ENCODE assay signal across 27 cellular contexts in genomic region chr5:135446186-135446585, GRCh38. TPM values are rescaled to one million over a fixed set of nuclear protein-coding genes. Genes with fewer than 3 reads are reported as not detected.
"Had no signal": no experiment of that assay in that cellular context is flagged by ENCODE, and none has a peak within 500 bp of the region (broad histone marks: within the 10 kb centered on the region; RNA-seq: fewer than 3 reads in every experiment).

No MANE protein-coding gene starts in this region.

- H3K4me2 ChIP-seq: smooth muscle cell had no signal

- H3K9me3 ChIP-seq: gastrocnemius medialis, stomach, suprapubic skin, tibial nerve, vagina had no signal

- H3K27me3 Mint-ChIP-seq: activated naive CD4-positive, alpha-beta T cell treated with anti-CD3 and anti-CD28 coated beads, Interleukin-2, amount 50 U/mL, for 24 hours had no signal

- DNase-seq: activated CD4-positive, alpha-beta T cell treated with anti-CD3 and anti-CD28 coated beads for 1 hour; activated effector memory CD4-positive, alpha-beta T cell treated with anti-CD3 and anti-CD28 coated beads, Interleukin-2, amount 50 U/mL, for 16 hours; anterior cingulate cortex; caudate nucleus; dermis blood vessel endothelial cell; effector memory CD4-positive, alpha-beta T cell; gastrocnemius medialis; hypothalamus; nephron progenitor cell; nucleus accumbens; stimulated activated CD4-positive, alpha-beta T cell treated with anti-CD3 and anti-CD28 coated beads, Interleukin-15, amount 100 ng/mL, for 24 hours; stomach; T-helper 1 cell; T-helper 9 cell had no signal

- H3K4me1 ChIP-seq: gastrocnemius medialis, vagina had no signal

- H3K4me1 Mint-ChIP-seq: activated naive CD4-positive, alpha-beta T cell treated with anti-CD3 and anti-CD28 coated beads, Interleukin-2, amount 50 U/mL, for 24 hours had no signal

- H3K27ac ChIP-seq: gastrocnemius medialis, stomach, suprapubic skin, tibial nerve, vagina had no signal

- H3K36me3 ChIP-seq: gastrocnemius medialis, stomach, suprapubic skin, tibial nerve, vagina had no signal

- H3K4me3 Mint-ChIP-seq: activated naive CD4-positive, alpha-beta T cell treated with anti-CD3 and anti-CD28 coated beads, Interleukin-2, amount 50 U/mL, for 24 hours; brain; memory B cell; nephron progenitor cell; stimulated activated memory B cell treated with anti-CD40 and anti-IgM and Interleukin-4, amounts not matched to agents 10 μg/mL and 1 μg/mL and 100 μg/mL, for 72 hours had no signal

- FAIRE-seq: endothelial cell of umbilical vein had no signal

- H3K27ac Mint-ChIP-seq: activated naive CD4-positive, alpha-beta T cell treated with anti-CD3 and anti-CD28 coated beads, Interleukin-2, amount 50 U/mL, for 24 hours; memory B cell; nephron progenitor cell; stimulated activated memory B cell treated with anti-CD40 and anti-IgM and Interleukin-4, amounts not matched to agents 10 μg/mL and 1 μg/mL and 100 μg/mL, for 72 hours had no signal

- H3K9me3 Mint-ChIP-seq: activated naive CD4-positive, alpha-beta T cell treated with anti-CD3 and anti-CD28 coated beads, Interleukin-2, amount 50 U/mL, for 24 hours; brain; memory B cell; nephron progenitor cell; stimulated activated memory B cell treated with anti-CD40 and anti-IgM and Interleukin-4, amounts not matched to agents 10 μg/mL and 1 μg/mL and 100 μg/mL, for 72 hours had no signal

- H3K36me3 Mint-ChIP-seq: activated naive CD4-positive, alpha-beta T cell treated with anti-CD3 and anti-CD28 coated beads, Interleukin-2, amount 50 U/mL, for 24 hours; brain; memory B cell; stimulated activated memory B cell treated with anti-CD40 and anti-IgM and Interleukin-4, amounts not matched to agents 10 μg/mL and 1 μg/mL and 100 μg/mL, for 72 hours had no signal

- H3K4me3 ChIP-seq: gastrocnemius medialis, smooth muscle cell, stomach, suprapubic skin, tibial nerve, vagina had no signal

- H3K27me3 ChIP-seq: gastrocnemius medialis, tibial nerve, vagina had no signal

RNA-seq across cellular contexts. Expression of gene DCANP1, which starts 1.0 kb away (rescaled TPM):
- total RNA-seq: dermis blood vessel endothelial cell, endothelial cell of umbilical vein, esophagus mucosa, gastrocnemius medialis, lower leg skin, myocyte, sciatic nerve, smooth muscle cell, suprapubic skin, tibial nerve, vagina had no signal
- polyA plus RNA-seq: endothelial cell of umbilical vein, smooth muscle cell, stomach had no signal

RNA-seq across cellular contexts. Expression of gene TIFAB, which starts 6.0 kb away (rescaled TPM):
- total RNA-seq: dermis blood vessel endothelial cell, endothelial cell of umbilical vein, esophagus mucosa, gastrocnemius medialis, myocyte, smooth muscle cell, stomach, tibial nerve, vagina had no signal
- polyA plus RNA-seq: endothelial cell of umbilical vein had no signal
